Comparison of ENCODE assay signal across 19 cellular contexts in genomic region chrX:99603076-99603814, GRCh38.
DNase-seq lines count a peak whose midpoint lies in the region; ATAC-seq, FAIRE-seq and TF ChIP-seq lines count a peak whose summit lies in the region.
"Had no signal": no experiment of that assay in that cellular context is flagged by ENCODE, and none has a peak within 500 bp of the region (broad histone marks: within the 10 kb centered on the region; RNA-seq: fewer than 3 reads in every experiment).

No MANE protein-coding gene starts in this region.

- no peak overlapping the region; the same call in 2 of the 3 replicates for H3K4me3 Mint-ChIP-seq in GM23338
- H3K4me3 Mint-ChIP-seq: CD4-positive, alpha-beta T cell had no signal

- H4K8ac ChIP-seq in H1 (ENCODE audit: extremely low read depth, insufficient read depth, low read length) (no peak overlapping the region), mesendoderm (ENCODE audit: low read depth, low read length) (no peak overlapping the region)

- no peak for TF ChIP-seq RAD21 in H1 (IDR thresholded peaks at IDR 0.05 in 1 of 2, conservative IDR thresholded peaks at IDR 0.05 in 1 of 2; ENCODE audit: low read depth in 2 of 2, low read length in 2 of 2)

- H3K23ac ChIP-seq in H1 (ENCODE audit: insufficient read length): no peak overlapping the region
- H3K23ac ChIP-seq in mesendoderm (ENCODE audit: low read length): no peak overlapping the region

- no peak overlapping the region for H3K27ac Mint-ChIP-seq in GM23338
- H3K27ac Mint-ChIP-seq: CD4-positive, alpha-beta T cell had no signal

- no peaks in the 10 kb centered on the region for H3K9me2 ChIP-seq in GM23338 (ENCODE audit: insufficient read depth)

- no peaks in the 10 kb centered on the region for H3F3A ChIP-seq in GM23338 (replicated peaks; ENCODE audit: low read depth)

- no peak overlapping the region for H2BK12ac ChIP-seq in H1 (ENCODE audit: low read depth, low read length)

- no peaks in the 10 kb centered on the region for H3K36me3 Mint-ChIP-seq in GM23338 (ENCODE audit: low read depth)

- H3K56ac ChIP-seq in H1 (replicated peaks; ENCODE audit: insufficient read length, low read depth, low read length) (no peak overlapping the region), mesendoderm (ENCODE audit: low read length) (no peak overlapping the region)

- H3K4me1 ChIP-seq in GM23338 (ENCODE audit: insufficient read depth) (peaks cover 4% of the 10 kb centered on the region; the same call in 1 of the 2 replicates), H1 (replicated peaks in 1 of 4; ENCODE audit: control insufficient read depth in 3 of 4, insufficient read depth in 4 of 4, low read length in 3 of 4) (no peaks in the 10 kb centered on the region; a peak in 1 of 7 replicates), mesendoderm (ENCODE audit: control insufficient read depth, low read depth, low read length) (no peaks in the 10 kb centered on the region)
- H3K4me1 ChIP-seq: BE2C, Caco-2 had no signal

- no peaks in the 10 kb centered on the region for H4K20me1 ChIP-seq in GM23338 (replicated peaks; ENCODE audit: insufficient read depth)
- no peaks in the 10 kb centered on the region for H4K20me1 ChIP-seq in H1 (replicated peaks in 1 of 2; ENCODE audit: control insufficient read depth in 1 of 2, insufficient read depth in 2 of 2, low read length in 2 of 2)

- TF ChIP-seq CTCF in GM23338 (conservative IDR thresholded peaks at IDR 0.05; ENCODE audit: low read depth in 2 of 2) (no peak), H1 (IDR thresholded peaks at IDR 0.05; ENCODE audit: control extremely low read depth in 1 of 3, insufficient read depth in 1 of 3, low read depth in 1 of 3, low read length in 3 of 3) (no peak)

- DNase-seq in GM23338 (ENCODE audit: low spot score) (peak; percentile 32), H1 (ENCODE audit: low read depth in 1 of 2, low spot score in 2 of 2) (no peak), mesendoderm (peak; percentile 2), NCI-H2171 treated with DMSO at 0.1 percent for 48 hours (lab: John Stamatoyannopoulos, UW) (no peak), GM19239 (ENCODE audit: insufficient read length, low spot score) (no peak)
- peak; percentile 74 for DNase-seq in Jurkat, Clone E6-1 (ENCODE audit: low read depth, low spot score)
- DNase-seq in stimulated activated CD4-positive, alpha-beta T cell treated with anti-CD3 and anti-CD28 coated beads, Interleukin-2, amount 100 ng/mL, for 24 hours: no peak
- DNase-seq: BE2C; Caco-2; CD4-positive, alpha-beta T cell; EL; NCI-H1092 treated with DMSO at 0.1 percent for 48 hours; NCI-H146; NCI-H2081 treated with DMSO at 0.1 percent for 48 hours; PC-9 had no signal

- H3K4ac ChIP-seq in H1 (replicated peaks; ENCODE audit: insufficient read length, low read depth, low read length) (no peak overlapping the region), mesendoderm (ENCODE audit: low read depth, low read length) (no peak overlapping the region)

- no peak overlapping the region for H2AFZ ChIP-seq in GM23338
- H2AFZ ChIP-seq in H1 (ENCODE audit: low read length): no peak overlapping the region
- H2AFZ ChIP-seq: PC-9 had no signal

- CTCF ChIA-PET in H1 (lab: Charles Lee; ENCODE audit: partially characterized antibody): no interaction called here

- H3K27me3 Mint-ChIP-seq in GM23338 (ENCODE audit: insufficient read depth, low read depth, poor library complexity): no peaks in the 10 kb centered on the region
- H3K27me3 Mint-ChIP-seq: CD4-positive, alpha-beta T cell had no signal

- no peaks in the 10 kb centered on the region for H3K9me3 ChIP-seq in H1 (ENCODE audit: insufficient read depth in 2 of 2, low read depth in 1 of 2, low read length in 1 of 2)
- H3K9me3 ChIP-seq: BE2C, Caco-2 had no signal

- no peaks in the 10 kb centered on the region for H3K9me3 Mint-ChIP-seq in GM23338

- H3K36me3 ChIP-seq in GM23338 (ENCODE audit: insufficient read depth): no peaks in the 10 kb centered on the region
- H3K36me3 ChIP-seq in H1 (ENCODE audit: control insufficient read depth in 2 of 4, insufficient read depth in 4 of 4, low read length in 3 of 4): no peaks in the 10 kb centered on the region
- no peaks in the 10 kb centered on the region for H3K36me3 ChIP-seq in mesendoderm (ENCODE audit: control insufficient read depth, insufficient read depth, low read length)
- H3K36me3 ChIP-seq: BE2C had no signal

- peaks cover 10% of the 10 kb centered on the region for H3K4me1 Mint-ChIP-seq in GM23338

- H2AK5ac ChIP-seq in H1 (ENCODE audit: low read depth, low read length) (no peak overlapping the region), mesendoderm (ENCODE audit: low read length) (no peak overlapping the region)

- H3K14ac ChIP-seq in H1 (ENCODE audit: insufficient read length): no peak overlapping the region

- TF ChIP-seq POLR2A in H1 (IDR thresholded peaks at IDR 0.05; ENCODE audit: control extremely low read depth in 1 of 2, low read depth in 2 of 2, low read length in 2 of 2): no peak

- H4K91ac ChIP-seq in H1 (replicated peaks; ENCODE audit: insufficient read length, low read length): no peak overlapping the region

- H4K5ac ChIP-seq in H1 (ENCODE audit: insufficient read length, low read depth, low read length) (peak overlapping the region; percentile 80), mesendoderm (ENCODE audit: low read length) (no peak overlapping the region)

- H3K18ac ChIP-seq in H1 (ENCODE audit: extremely low read depth, low read length) (no peak overlapping the region), mesendoderm (ENCODE audit: low read length) (no peak overlapping the region)

- H3K9ac ChIP-seq in H1 (replicated peaks in 1 of 4; ENCODE audit: extremely low read depth in 1 of 4, low read depth in 3 of 4, low read length in 3 of 4) (no peak overlapping the region), mesendoderm (ENCODE audit: low read length) (no peak overlapping the region)

- no peaks in the 10 kb centered on the region for H3K23me2 ChIP-seq in H1 (ENCODE audit: low read depth, low read length)

- POLR2A ChIA-PET in H1 (lab: Charles Lee; ENCODE audit: partially characterized antibody): no interaction called here

- H3K4me2 ChIP-seq in GM23338 (peak overlapping the region; percentile 31), H1 (ENCODE audit: insufficient read depth in 1 of 2, low read depth in 2 of 2, low read length in 2 of 2) (peak overlapping the region in 1 of 2 experiments; percentile 28; a peak in 2 of 4 replicates), mesendoderm (ENCODE audit: low read length) (no peak overlapping the region)
- H3K4me2 ChIP-seq: PC-9 had no signal

- H3K79me1 ChIP-seq in H1 (ENCODE audit: low read depth, low read length) (no peaks in the 10 kb centered on the region), mesendoderm (ENCODE audit: low read length) (no peaks in the 10 kb centered on the region)

- no peak overlapping the region for H2BK20ac ChIP-seq in H1 (ENCODE audit: low read length)

- peak overlapping the region; percentile 18; the same call in 1 of the 2 replicates for H3K4me3 ChIP-seq in GM23338
- H3K4me3 ChIP-seq in Jurkat, Clone E6-1 (ENCODE audit: low read length): no peak overlapping the region
- H3K4me3 ChIP-seq in H1 (ENCODE audit: extremely low read depth in 1 of 4, insufficient read depth in 2 of 4, low read depth in 3 of 4, low read length in 4 of 4): peak overlapping the region in 1 of 4 experiments; percentile 12; a peak in 1 of 8 replicates
- H3K4me3 ChIP-seq in mesendoderm (ENCODE audit: low read length): no peak overlapping the region
- H3K4me3 ChIP-seq: K562, PC-9 had no signal

- H2BK5ac ChIP-seq in H1 (ENCODE audit: low read depth, low read length) (no peak overlapping the region), mesendoderm (ENCODE audit: low read length) (no peak overlapping the region)

- H3K79me2 ChIP-seq in GM23338 (replicated peaks; ENCODE audit: insufficient read depth): no peaks in the 10 kb centered on the region
- no peaks in the 10 kb centered on the region for H3K79me2 ChIP-seq in H1 (ENCODE audit: control insufficient read depth in 1 of 2, insufficient read depth in 2 of 2, low read length in 2 of 2)
- no peaks in the 10 kb centered on the region for H3K79me2 ChIP-seq in mesendoderm (ENCODE audit: control insufficient read depth, insufficient read depth, low read length)

- H3K27me3 ChIP-seq in GM23338 (ENCODE audit: insufficient read depth): no peaks in the 10 kb centered on the region
- H3K27me3 ChIP-seq in H1 (replicated peaks in 1 of 4; ENCODE audit: control insufficient read depth in 3 of 4, extremely low read depth in 1 of 4, insufficient read depth in 3 of 4, low read length in 3 of 4): no peaks in the 10 kb centered on the region
- no peaks in the 10 kb centered on the region for H3K27me3 ChIP-seq in mesendoderm (ENCODE audit: insufficient read depth, low read length, poor library complexity)
- H3K27me3 ChIP-seq: BE2C had no signal

- TF ChIP-seq EP300 in H1 (IDR thresholded peaks at IDR 0.05; ENCODE audit: borderline replicate concordance in 1 of 2, low read depth in 2 of 2, low read length in 2 of 2): no peak

- ATAC-seq in GM23338: no peak
- ATAC-seq: K562 had no signal

- H3K27ac ChIP-seq in GM23338 (ENCODE audit: low read depth) (peak overlapping the region; percentile 45; the same call in 1 of the 2 replicates), H1 (ENCODE audit: low read depth, low read length) (no peak overlapping the region), mesendoderm (ENCODE audit: low read depth, low read length) (no peak overlapping the region)
- H3K27ac ChIP-seq: PC-9 had no signal

- 18% methylated on average over 2 of the region's 3 CpGs; no CpG with 5 or more reads in 1 of the 2 experiments for WGBS in H1 (ENCODE audit: extremely low coverage in 1 of 2, insufficient coverage in 1 of 2, insufficient read length in 1 of 2, insufficient replicate concordance in 2 of 2, low coverage in 1 of 2, low lambda C conversion rate in 2 of 2, missing lambda C conversion rate in 1 of 2), 2 experiments
- no CpG with 5 or more reads among the region's 3 CpGs for WGBS in mesendoderm (ENCODE audit: extremely low coverage, insufficient coverage, low lambda C conversion rate)

- FAIRE-seq in H1 (lab: Jason Lieb, UNC) (no peak), GM19239 (lab: Jason Lieb, UNC) (no peak)
- FAIRE-seq: GM12891, H54, HTR-8/SVneo, K562 had no signal

- H2BK15ac ChIP-seq in H1 (ENCODE audit: low read length): no peak overlapping the region
- H2BK15ac ChIP-seq in mesendoderm (replicated peaks; ENCODE audit: low read depth): no peak overlapping the region

- H2BK120ac ChIP-seq in H1 (replicated peaks; ENCODE audit: low read depth, low read length): no peak overlapping the region
- no peak overlapping the region for H2BK120ac ChIP-seq in mesendoderm (ENCODE audit: low read depth, low read length)

TF ChIP-seq in H1, 55 proteins besides CTCF, POLR2A, EP300 and RAD21 (continues in another document):
- no peak for TF ChIP-seq TEAD4 (IDR thresholded peaks at IDR 0.05; ENCODE audit: low read depth, low read length)
- no peak for TF ChIP-seq YY1 (IDR thresholded peaks at IDR 0.05; ENCODE audit: low read depth, low read length)
- TF ChIP-seq CBX8 (IDR thresholded peaks at IDR 0.05; ENCODE audit: borderline replicate concordance, low read depth, low read length): no peak
- no peak for TF ChIP-seq EGR1 (IDR thresholded peaks at IDR 0.05; ENCODE audit: borderline replicate concordance, low read depth, low read length)
- TF ChIP-seq ZNF274 (IDR thresholded peaks at IDR 0.05; ENCODE audit: borderline replicate concordance, extremely low read depth, low read length): no peak
- TF ChIP-seq SRF (IDR thresholded peaks at IDR 0.05; ENCODE audit: low read depth, low read length): no peak
- TF ChIP-seq FOSL1 (IDR thresholded peaks at IDR 0.05; ENCODE audit: insufficient read depth, low read depth, low read length): no peak

Comparison
In these comparisons a context has a peak if more than half of its experiments do, and no peak if none do; other contexts are left out.
1. DNase-seq: peak in GM23338 (single experiment), Jurkat, Clone E6-1 (single experiment) and mesendoderm (single experiment); none in H1 (0 of 2), NCI-H2171 treated with DMSO at 0.1 percent for 48 hours (single experiment), GM19239 (single experiment) and stimulated activated CD4-positive, alpha-beta T cell treated with anti-CD3 and anti-CD28 coated beads, Interleukin-2, amount 100 ng/mL, for 24 hours (0 of 2).